34 cellular contexts compared by ENCODE assay signal in genomic region chr3:127228866-127229265, GRCh38. TPM values are rescaled to one million over a fixed set of nuclear protein-coding genes. Genes with fewer than 3 reads are reported as not detected.
"Had no signal": no experiment of that assay in that cellular context is flagged by ENCODE, and none has a peak within 500 bp of the region (broad histone marks: within the 10 kb centered on the region; RNA-seq: fewer than 3 reads in every experiment).

No MANE protein-coding gene starts in this region.

- H3K27ac Mint-ChIP-seq: activated CD4-positive, alpha-beta T cell treated with anti-CD3 and anti-CD28 coated beads, Interleukin-2, amount 10 ng/mL, durations not matched to agents 24 days and 14 days; activated T-cell treated with anti-CD3 and anti-CD28 coated beads, Interleukin-2, amount 50 U/mL, for 24 hours; mesothelial cell of epicardium; naive thymus-derived CD4-positive, alpha-beta T cell; stimulated activated memory B cell treated with anti-CD40 and anti-IgM and Interleukin-4, amounts not matched to agents 10 μg/mL and 1 μg/mL and 100 μg/mL, for 72 hours; T-helper 1 cell treated with Interleukin-12 subunit alpha and Interleukin-12 subunit beta and Interleukin-4 antibody, amounts not matched to agents 30 μg/mL and 1 μg/mL, for 36 hours had no signal

- H3K4me1 Mint-ChIP-seq: mesothelial cell of epicardium; stimulated activated memory B cell treated with anti-CD40 and anti-IgM and Interleukin-4, amounts not matched to agents 10 μg/mL and 1 μg/mL and 100 μg/mL, for 72 hours had no signal

- H3K36me3 Mint-ChIP-seq: mesothelial cell of epicardium; stimulated activated memory B cell treated with anti-CD40 and anti-IgM and Interleukin-4, amounts not matched to agents 10 μg/mL and 1 μg/mL and 100 μg/mL, for 72 hours had no signal

- H3K9me3 ChIP-seq: pancreas, prostate gland had no signal

- H3K4me1 ChIP-seq: breast epithelium, pancreas, prostate gland, sigmoid colon, tibial nerve had no signal

- H3K27me3 Mint-ChIP-seq: activated CD4-positive, alpha-beta T cell treated with anti-CD3 and anti-CD28 coated beads, Interleukin-2, amount 10 ng/mL, durations not matched to agents 24 days and 14 days had no signal

- DNase-seq: activated CD4-positive, alpha-beta T cell treated with anti-CD3 and anti-CD28 coated beads, Interleukin-2, amount 10 ng/mL, durations not matched to agents 24 days and 14 days; activated CD8-positive, alpha-beta memory T cell treated with anti-CD3 and anti-CD28 coated beads for 24 hours; activated CD8-positive, alpha-beta memory T cell treated with anti-CD3 and anti-CD28 coated beads, Interleukin-2, amount 50 U/mL, for 48 hours; activated effector memory CD4-positive, alpha-beta T cell treated with Interleukin-2 at 50 U/mL for 16 hours; activated naive CD4-positive, alpha-beta T cell treated with Interleukin-2 at 50 U/mL for 16 hours; activated T-cell treated with anti-CD3 and anti-CD28 coated beads, Interleukin-2, amount 50 U/mL, for 24 hours; amygdala; central memory CD4-positive, alpha-beta T cell; foreskin fibroblast; hippocampal formation; left cardiac atrium; naive thymus-derived CD4-positive, alpha-beta T cell; nucleus accumbens; pancreas; retina; sigmoid colon; small intestine; stimulated activated CD4-positive, alpha-beta T cell treated with anti-CD3 and anti-CD28 coated beads, Interleukin-4, amount 100 ng/mL, for 24 hours; T-helper 9 cell; WERI-Rb-1 had no signal

- H3K4me3 Mint-ChIP-seq: activated CD4-positive, alpha-beta T cell treated with anti-CD3 and anti-CD28 coated beads, Interleukin-2, amount 10 ng/mL, durations not matched to agents 24 days and 14 days; activated T-cell treated with anti-CD3 and anti-CD28 coated beads, Interleukin-2, amount 50 U/mL, for 24 hours; mesothelial cell of epicardium; neural crest cell; stimulated activated memory B cell treated with anti-CD40 and anti-IgM and Interleukin-4, amounts not matched to agents 10 μg/mL and 1 μg/mL and 100 μg/mL, for 72 hours; T-helper 1 cell treated with Interleukin-12 subunit alpha and Interleukin-12 subunit beta and Interleukin-4 antibody, amounts not matched to agents 30 μg/mL and 1 μg/mL, for 36 hours had no signal

- ATAC-seq: activated CD4-positive, CD25-positive, alpha-beta regulatory T cell treated with anti-CD3 and anti-CD28 coated beads, Interleukin-2, amount 50 U/mL, for 24 hours; left cardiac atrium; naive thymus-derived CD4-positive, alpha-beta T cell; pancreas; stimulated activated memory B cell treated with anti-CD40 and anti-IgM and Interleukin-4, amounts not matched to agents 10 μg/mL and 1 μg/mL and 100 μg/mL, for 72 hours had no signal

- H3K27me3 ChIP-seq: breast epithelium, pancreas, tibial nerve had no signal

- H3K27ac ChIP-seq: breast epithelium, pancreas, prostate gland, sigmoid colon, tibial nerve, WERI-Rb-1 had no signal

- H3K4me3 ChIP-seq: breast epithelium, pancreas, prostate gland, sigmoid colon, tibial nerve had no signal

- H3K36me3 ChIP-seq: breast epithelium, pancreas, prostate gland, sigmoid colon, tibial nerve, WERI-Rb-1 had no signal

RNA-seq across cellular contexts. Expression of gene PRR23E, which starts 35.9 kb away (rescaled TPM):
- total RNA-seq: activated CD4-positive, alpha-beta T cell treated with anti-CD3 and anti-CD28 coated beads, Interleukin-2, amount 10 ng/mL, durations not matched to agents 24 days and 14 days; breast epithelium; endothelial cell of umbilical vein; left cardiac atrium; lower leg skin; mesothelial cell of epicardium; naive thymus-derived CD4-positive, alpha-beta T cell; neural crest cell; pancreas; prostate gland; sigmoid colon; temporal lobe; tibial nerve; ureter had no signal
- polyA plus RNA-seq: endothelial cell of umbilical vein; esophagus; keratinocyte; naive thymus-derived CD4-positive, alpha-beta T cell; pancreas; sigmoid colon; small intestine had no signal

RNA-seq across cellular contexts. Expression of gene PRR20G, which starts 59.0 kb away (rescaled TPM):
- total RNA-seq: activated CD4-positive, alpha-beta T cell treated with anti-CD3 and anti-CD28 coated beads, Interleukin-2, amount 10 ng/mL, durations not matched to agents 24 days and 14 days; breast epithelium; endothelial cell of umbilical vein; left cardiac atrium; lower leg skin; mesothelial cell of epicardium; naive thymus-derived CD4-positive, alpha-beta T cell; neural crest cell; pancreas; sigmoid colon; temporal lobe; tibial nerve; ureter had no signal
- polyA plus RNA-seq: endothelial cell of umbilical vein; esophagus; keratinocyte; naive thymus-derived CD4-positive, alpha-beta T cell; pancreas; sigmoid colon; small intestine had no signal
